ENCODE assay signal across 8 cellular contexts in genomic region chr11:128471138-128471661, GRCh38.
A peak's percentile ranks its signal among the peaks of the same experiment; 100 is the strongest.
DNase-seq lines count a peak whose midpoint lies in the region; ATAC-seq and TF ChIP-seq lines count a peak whose summit lies in the region.

No MANE protein-coding gene starts in this region.

- no peak overlapping the region for H2AFZ ChIP-seq in GM23248

- peaks cover 52% of the 10 kb centered on the region for H3K36me3 ChIP-seq in GM23248 (ENCODE audit: low read depth)
- H3K36me3 ChIP-seq in lower lobe of right lung = peaks cover 68% of the 10 kb centered on the region
- peaks cover 5% of the 10 kb centered on the region; the same call in 1 of the 2 replicates for H3K36me3 ChIP-seq in H7 (replicated peaks; ENCODE audit: control insufficient read depth, insufficient read depth, low read length)

- H3K4me3 ChIP-seq in GM23248 (no peak overlapping the region), NB4 (ENCODE audit: low read depth, low read length) (no peak overlapping the region), lower lobe of right lung (no peak overlapping the region), H7 (ENCODE audit: insufficient read depth, low read depth, low read length) (no peak overlapping the region)

- H3K9me3 ChIP-seq in GM23248 (ENCODE audit: low read depth) = no peaks in the 10 kb centered on the region
- no peaks in the 10 kb centered on the region for H3K9me3 ChIP-seq in lower lobe of right lung

- H3K4me2 ChIP-seq in GM23248 (ENCODE audit: unreplicated experiment) = no peak overlapping the region

- H3K27me3 ChIP-seq in GM23248 (replicated peaks; ENCODE audit: insufficient read depth) (no peaks in the 10 kb centered on the region), lower lobe of right lung (ENCODE audit: low read depth) (no peaks in the 10 kb centered on the region), H7 (ENCODE audit: control insufficient read depth, insufficient read depth, low read length) (no peaks in the 10 kb centered on the region)

- H3K4me1 ChIP-seq in GM23248 (ENCODE audit: insufficient read depth) (peaks cover 76% of the 10 kb centered on the region), lower lobe of right lung (peaks cover 97% of the 10 kb centered on the region)

- H3F3A ChIP-seq in GM23248 (ENCODE audit: insufficient read depth) = peaks cover 83% of the 10 kb centered on the region

- WGBS in GM23248 (ENCODE audit: low coverage in 1 of 2, low lambda C conversion rate in 2 of 2, missing lambda C conversion rate in 2 of 2), 2 experiments = 91 to 98% methylated on average over 3 of the region's 3 CpGs

- 0 out of 2 replicates have a peak overlapping the region, but pooled peaks have one; percentile 8 for H3K9ac ChIP-seq in GM23248

- 0 out of 2 replicates have a peak overlapping the region, but pooled peaks have one; percentile 2 for H3K27ac ChIP-seq in GM23248
- H3K27ac ChIP-seq in lower lobe of right lung = peak overlapping the region; percentile 46

- H3K9me2 ChIP-seq in GM23248 (ENCODE audit: insufficient read depth) = no peaks in the 10 kb centered on the region

- no peaks in the 10 kb centered on the region for H4K20me1 ChIP-seq in GM23248 (ENCODE audit: insufficient read depth)

- intact Hi-C loops in lower lobe of right lung (cut with DNase I) = no loop called here
- intact Hi-C loops in posterior cingulate gyrus (cut with DNase I) = no loop called here
- intact Hi-C loops in left cardiac atrium (cut with DNase I) = no loop called here

- DNase-seq in GM23248 (no peak), NB4 (ENCODE audit: low read depth) (peak; percentile 62), lower lobe of right lung (no peak), NCI-H128 (lab: John Stamatoyannopoulos, UW; ENCODE audit: unreplicated experiment) (no peak), posterior cingulate gyrus (no peak), H7 (no peak), left cardiac atrium (no peak)

- in situ Hi-C loops in GM23248 (cut with MboI) = no loop called here

- ATAC-seq in GM18867 (IDR thresholded peaks at IDR 0.05; ENCODE audit: unreplicated experiment) (peak; percentile 49), lower lobe of right lung (no peak), left cardiac atrium (no peak)

- no peak for TF ChIP-seq POLR2A in NB4 (IDR thresholded peaks at IDR 0.05; ENCODE audit: extremely low read depth, insufficient read length)

- H3K79me2 ChIP-seq in GM23248 (ENCODE audit: insufficient read depth) = peaks cover 98% of the 10 kb centered on the region

- TF ChIP-seq CTCF in NB4 (IDR thresholded peaks at IDR 0.05; ENCODE audit: low read depth, low read length) = no peak
- no peak for TF ChIP-seq CTCF in lower lobe of right lung (IDR thresholded peaks at IDR 0.05)
